ENCODE assay signal across 8 cellular contexts in genomic region chrX:40012800-40013682, GRCh38.
A peak's percentile ranks its signal among the peaks of the same experiment; 100 is the strongest.
DNase-seq lines count a peak whose midpoint lies in the region; ATAC-seq, FAIRE-seq and TF ChIP-seq lines count a peak whose summit lies in the region.

No MANE protein-coding gene starts in this region.

- peak; percentile 29 for TF ChIP-seq POLR2A in A549 (IDR thresholded peaks at IDR 0.05; ENCODE audit: low read length)

- H3K36me3 ChIP-seq in right atrium auricular region, result no peaks in the 10 kb centered on the region

- 0% methylated on average over 1 of the region's 73 CpGs for WGBS in A549 (ENCODE audit: missing lambda C conversion rate)
- 1 to 13% (median 1%) methylated on average over 46 to 73 of the region's 73 CpGs for WGBS in adipose tissue, 3 donors

- ATAC-seq in A549 (peak; percentile 63 to 82), HG03159 (IDR thresholded peaks at IDR 0.05; ENCODE audit: unreplicated experiment) (peak; percentile 41), GM21526 (IDR thresholded peaks at IDR 0.05; ENCODE audit: low FRiP score, unreplicated experiment) (no peak)

- H3K4me2 ChIP-seq in A549, result peak overlapping the region; percentile 81

- no peak for TF ChIP-seq RAD21 in A549 (conservative IDR thresholded peaks at IDR 0.05 in 1 of 2, IDR thresholded peaks at IDR 0.05 in 1 of 2)

- H3K27me3 ChIP-seq in right atrium auricular region, result peaks cover 0 to 3% of the 10 kb centered on the region in 2 donors

- no peak for TF ChIP-seq EP300 in A549 (IDR thresholded peaks at IDR 0.05)

- POLR2A ChIA-PET in A549 (lab: Yijun Ruan, JAX), result interaction anchor here (0.6 to 1.9 kb wide), 16 partner anchors 35 to 308 kb away, joined by 3 to 24 read pairs (median 4); partner anchors contain the start of gene BCOR

- H3K9me3 ChIP-seq in A549, result no peaks in the 10 kb centered on the region; the same call in 1 of the 3 replicates
- H3K9me3 ChIP-seq in right atrium auricular region, result peaks cover 0 to 11% of the 10 kb centered on the region in 2 donors

- peak overlapping the region; percentile 96 to 98 for H3K27ac ChIP-seq in A549
- H3K27ac ChIP-seq in adipose tissue (ENCODE audit: low read depth, low read length), result peak overlapping the region; percentile 86
- H3K27ac ChIP-seq in right atrium auricular region, result peak overlapping the region; percentile 86 to 87

- TF ChIP-seq CTCF in A549 (IDR thresholded peaks at IDR 0.05), result no peak
- TF ChIP-seq CTCF in GM12872 (IDR thresholded peaks at IDR 0.05; ENCODE audit: insufficient read depth, low read depth, low read length), result 0 out of 3 replicates have a peak, but pooled peaks have one; percentile 3
- no peak for TF ChIP-seq CTCF in right atrium auricular region (IDR thresholded peaks at IDR 0.05)

- H3K4me1 ChIP-seq in A549 (peaks cover 7% of the 10 kb centered on the region), right atrium auricular region (peaks cover 0 to 53% of the 10 kb centered on the region in 2 donors)

- H3K4me3 ChIP-seq in A549 (peak overlapping the region; percentile 88), right atrium auricular region (peak overlapping the region; percentile 52 to 58)

- no peak for FAIRE-seq in A549 (lab: Jason Lieb, UNC)

- DNase-seq in A549 (ENCODE audit: low read depth in 1 of 2, low spot score in 1 of 2) (peak; percentile 28 to 62), NOMO-1 treated with DMSO at 0.1 percent for 48 hours (lab: John Stamatoyannopoulos, UW; ENCODE audit: unreplicated experiment) (peak; percentile 60), right atrium auricular region (ENCODE audit: low spot score) (peak; percentile 72), retina (peak; percentile 72)

- CTCF ChIA-PET in A549 (lab: Yijun Ruan, JAX), result interaction anchor here (0.6 to 1.6 kb wide), 5 partner anchors 16 to 351 kb away, joined by 3 to 8 read pairs (median 4); no protein-coding TSS in a partner anchor

TF ChIP-seq in A549, 52 proteins besides CTCF, POLR2A, EP300 and RAD21:
- peak; percentile 35; the same call in 1 of the 2 replicates for TF ChIP-seq MAX (IDR thresholded peaks at IDR 0.05)
- 0 out of 2 replicates have a peak, but pooled peaks have one; percentile 40 for TF ChIP-seq HOXB5 (CRISPR knock-in tag; IDR thresholded peaks at IDR 0.05)
- no peak for TF ChIP-seq HMGXB4 (CRISPR knock-in tag; IDR thresholded peaks at IDR 0.05; ENCODE audit: borderline replicate concordance)
- TF ChIP-seq CEBPB (IDR thresholded peaks at IDR 0.05), result no peak
- TF ChIP-seq ZSCAN20 (CRISPR knock-in tag; IDR thresholded peaks at IDR 0.05), result no peak
TF ChIP-seq in A549: peak in this region for 2.
